ENCODE assay signal across 1 cellular context in genomic region chr12:95974358-95974757, GRCh38.
TF ChIP-seq lines count a peak whose summit lies in the region.

No MANE protein-coding gene starts in this region.

TF ChIP-seq in HepG2, 621 proteins besides CTCF, POLR2A, EP300 and RAD21 (continued from another document and continues in another):
- TF ChIP-seq FOXJ3 (CRISPR knock-in tag; IDR thresholded peaks at IDR 0.05; ENCODE audit: borderline replicate concordance) (peak; percentile 97; the same call in 1 of the 2 replicates), SRY (CRISPR knock-in tag; IDR thresholded peaks at IDR 0.05) (no peak; the same call in 1 of the 2 replicates), ZNF235 (CRISPR knock-in tag; IDR thresholded peaks at IDR 0.05; ENCODE audit: borderline replicate concordance) (no peak), U2AF2 (IDR thresholded peaks at IDR 0.05; ENCODE audit: low read depth, low read length) (no peak), ZBTB44 (CRISPR knock-in tag; IDR thresholded peaks at IDR 0.05) (no peak), ATF6 (CRISPR knock-in tag; conservative IDR thresholded peaks at IDR 0.05) (no peak), ZBTB46 (CRISPR knock-in tag; IDR thresholded peaks at IDR 0.05; ENCODE audit: borderline replicate concordance) (no peak), ZNF274 (CRISPR knock-in tag; IDR thresholded peaks at IDR 0.05) (no peak), NFYC (CRISPR knock-in tag; IDR thresholded peaks at IDR 0.05) (0 out of 2 replicates have a peak, but pooled peaks have one; percentile 21), BCL3 (CRISPR knock-in tag; IDR thresholded peaks at IDR 0.05) (no peak), HNRNPL (IDR thresholded peaks at IDR 0.05; ENCODE audit: low read depth, low read length) (no peak), NR2F6 (IDR thresholded peaks at IDR 0.05) (peak; percentile 98), NR2F6 (CRISPR knock-in tag; IDR thresholded peaks at IDR 0.05) (peak; percentile 94), SP140L (CRISPR knock-in tag; IDR thresholded peaks at IDR 0.05; ENCODE audit: borderline replicate concordance) (peak; percentile 61; the same call in 1 of the 2 replicates), ZNF207 (IDR thresholded peaks at IDR 0.05; ENCODE audit: borderline replicate concordance) (no peak), HNRNPUL1 (IDR thresholded peaks at IDR 0.05; ENCODE audit: low read depth, low read length) (no peak), ZBTB33 (CRISPR knock-in tag; IDR thresholded peaks at IDR 0.05) (no peak), CCDC6 (CRISPR knock-in tag; IDR thresholded peaks at IDR 0.05) (no peak), ZNF17 (CRISPR knock-in tag; IDR thresholded peaks at IDR 0.05) (no peak), TAF1 (CRISPR knock-in tag; IDR thresholded peaks at IDR 0.05) (no peak), U2AF1 (optimal IDR thresholded peaks at IDR 0.05; ENCODE audit: low read depth, low read length) (no peak), ZNF558 (CRISPR knock-in tag; IDR thresholded peaks at IDR 0.05; ENCODE audit: borderline replicate concordance) (no peak), ZUFSP (CRISPR knock-in tag; IDR thresholded peaks at IDR 0.05; ENCODE audit: borderline replicate concordance) (no peak), ZNF574 (CRISPR knock-in tag; IDR thresholded peaks at IDR 0.05) (no peak; the same call in 1 of the 2 replicates), ZNF614 (CRISPR knock-in tag; IDR thresholded peaks at IDR 0.05; ENCODE audit: borderline replicate concordance) (peak; percentile 86), AGO2 (optimal IDR thresholded peaks at IDR 0.05; ENCODE audit: low read depth, low read length) (no peak), ZNF737 (CRISPR knock-in tag; IDR thresholded peaks at IDR 0.05; ENCODE audit: borderline replicate concordance) (no peak), RARG (CRISPR knock-in tag; IDR thresholded peaks at IDR 0.05; ENCODE audit: low read depth) (no peak), ZNF230 (CRISPR knock-in tag; IDR thresholded peaks at IDR 0.05) (no peak), DRAP1 (CRISPR knock-in tag; IDR thresholded peaks at IDR 0.05) (0 out of 2 replicates have a peak, but pooled peaks have one; percentile 18), RFX1 (IDR thresholded peaks at IDR 0.05) (no peak), LBX2 (CRISPR knock-in tag; IDR thresholded peaks at IDR 0.05; ENCODE audit: borderline replicate concordance) (no peak), ZNF430 (CRISPR knock-in tag; IDR thresholded peaks at IDR 0.05) (no peak), POLR2AphosphoS5 (IDR thresholded peaks at IDR 0.05; ENCODE audit: low read depth, low read length) (no peak), THAP7 (CRISPR knock-in tag; IDR thresholded peaks at IDR 0.05) (no peak), FUBP1 (CRISPR knock-in tag; IDR thresholded peaks at IDR 0.05; ENCODE audit: borderline replicate concordance) (no peak), FOXK2 (IDR thresholded peaks at IDR 0.05) (peak; percentile 64; the same call in 1 of the 2 replicates), ZNF576 (CRISPR knock-in tag; IDR thresholded peaks at IDR 0.05) (no peak), BORCS8-MEF2B (CRISPR knock-in tag; IDR thresholded peaks at IDR 0.05) (no peak), ZNF597 (CRISPR knock-in tag; IDR thresholded peaks at IDR 0.05) (no peak), GATAD2A (CRISPR knock-in tag; IDR thresholded peaks at IDR 0.05) (peak; percentile 96)
